Comparison of ENCODE assay signal across 8 cellular contexts in the genomic region with DNA sequence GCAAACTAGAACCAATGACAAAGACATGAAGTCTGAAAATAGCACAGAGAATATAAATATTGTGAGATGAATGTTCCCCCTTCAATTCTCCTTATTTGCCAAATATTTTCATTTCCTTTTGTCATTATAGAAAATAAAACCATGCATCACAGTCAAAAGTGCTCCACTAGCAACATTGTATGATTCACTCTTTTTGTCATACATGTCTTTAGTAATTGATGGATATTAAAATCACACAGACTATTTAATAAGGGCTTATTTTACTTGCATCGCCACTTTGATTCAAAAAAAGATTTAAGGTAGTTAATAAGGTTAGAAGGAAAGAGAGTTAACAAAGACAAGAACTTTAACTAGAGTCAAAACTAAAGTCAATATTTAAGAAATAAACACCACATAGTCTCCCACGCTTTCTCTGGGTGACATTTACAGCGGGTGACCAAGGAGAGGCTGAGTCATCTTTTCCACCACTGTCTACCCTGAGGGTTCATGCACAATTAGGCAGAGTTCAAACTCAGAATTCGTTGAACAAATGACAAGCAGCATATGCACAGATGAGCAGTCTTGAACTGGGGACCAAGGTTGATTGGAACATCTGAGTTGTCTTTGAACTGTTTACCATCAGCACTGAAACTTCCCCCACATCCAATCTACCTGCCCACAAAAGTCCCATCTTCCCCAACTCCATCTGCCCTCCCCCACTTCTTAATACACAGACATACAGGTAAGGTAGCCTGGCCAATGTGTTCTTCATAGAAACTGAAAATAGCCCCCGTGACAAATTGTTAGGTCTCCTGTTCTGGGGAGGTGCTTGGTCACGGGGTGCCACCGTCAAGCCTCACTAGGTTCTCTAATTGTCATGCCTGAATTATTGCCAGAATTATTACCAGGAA. TPM values are rescaled to one million over a fixed set of nuclear protein-coding genes. Genes with fewer than 3 reads are reported as not detected.
DNase-seq lines count a peak whose midpoint lies in the region; ATAC-seq and TF ChIP-seq lines count a peak whose summit lies in the region.

No MANE protein-coding gene starts in this region.

- intact Hi-C loops in mucosa of descending colon (cut with DNase I, micrococcal nuclease) = no loop called here

- H3K36me3 ChIP-seq in mucosa of descending colon (ENCODE audit: low read depth) = no peaks in the 10 kb centered on the region

- H3K4me1 ChIP-seq in mucosa of descending colon (ENCODE audit: low read depth) = no peaks in the 10 kb centered on the region

- H3K9me3 ChIP-seq in mucosa of descending colon = peaks cover 6% of the 10 kb centered on the region

- DNase-seq in T1000 (lab: John Stamatoyannopoulos, UW) (peak; percentile 18), mucosa of descending colon (no peak), DMS 273 treated with DMSO at 0.1 percent for 48 hours (lab: John Stamatoyannopoulos, UW) (no peak), CD1c-positive myeloid dendritic cell (ENCODE audit: extremely low spot score) (no peak), NCI-H2107 (lab: John Stamatoyannopoulos, UW) (no peak), pons (ENCODE audit: low spot score) (no peak)

- TF ChIP-seq CTCF in mucosa of descending colon (IDR thresholded peaks at IDR 0.05) = no peak

- ATAC-seq in GM18873 (IDR thresholded peaks at IDR 0.05; ENCODE audit: low FRiP score, unreplicated experiment) = peak; percentile 93
- ATAC-seq in HG02763 (IDR thresholded peaks at IDR 0.05; ENCODE audit: unreplicated experiment) = peak; percentile 99
- ATAC-seq in mucosa of descending colon = peak; percentile 52

- H3K4me3 ChIP-seq in mucosa of descending colon = no peak overlapping the region

RNA-seq across cellular contexts. Expression of a gene that starts 42.5 kb away (rescaled TPM):
- total RNA-seq in mucosa of descending colon = 1 to 10 TPM; 3.4 to 5.4 (median 4.3) TPM
